ENCODE assay signal across 9 cellular contexts in the genomic region with DNA sequence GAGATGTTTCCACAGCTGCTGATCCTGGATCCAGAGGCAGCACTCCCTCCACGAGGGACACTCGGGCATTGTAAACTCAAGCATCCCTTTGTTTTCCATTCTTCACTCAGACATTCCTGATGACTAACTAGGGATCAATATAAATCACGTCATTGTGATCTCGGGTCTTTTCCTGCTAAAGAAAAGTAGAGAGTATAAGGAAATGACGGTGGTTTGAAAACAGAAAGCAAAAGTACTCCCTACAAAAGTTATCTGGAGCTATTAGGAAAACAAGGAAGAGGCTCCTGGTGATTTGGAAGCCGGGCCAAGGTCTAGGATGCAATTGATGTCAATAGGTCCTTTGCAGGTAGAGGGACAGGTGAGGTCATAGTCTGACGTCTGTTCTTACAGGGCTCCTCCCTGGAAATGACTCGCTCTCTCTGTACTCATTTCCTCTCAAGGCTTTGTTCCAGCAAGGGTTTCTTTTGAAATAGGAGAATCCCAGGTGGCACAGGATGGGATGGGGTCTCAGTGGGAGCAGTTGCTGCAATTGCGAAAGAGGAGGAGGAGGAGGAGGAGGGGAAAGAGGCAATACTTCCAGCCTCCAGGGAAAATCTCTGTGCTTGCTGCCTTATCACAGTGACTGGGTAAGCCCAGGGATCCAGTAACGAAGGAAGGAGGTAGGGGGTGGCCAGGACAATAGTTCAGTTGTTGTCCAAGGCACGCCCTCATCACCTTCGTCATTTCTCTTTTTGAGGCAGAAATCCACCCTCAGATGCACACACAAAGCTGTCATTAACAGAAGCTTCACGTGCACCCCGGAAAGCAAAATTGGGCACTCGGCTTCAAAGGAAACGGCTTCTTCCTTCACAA.
A peak's percentile ranks its signal among the peaks of the same experiment; 100 is the strongest.
DNase-seq lines count a peak whose midpoint lies in the region; ATAC-seq, FAIRE-seq and TF ChIP-seq lines count a peak whose summit lies in the region.
"Had no signal": no experiment of that assay in that cellular context is flagged by ENCODE, and none has a peak within 500 bp of the region (broad histone marks: within the 10 kb centered on the region; RNA-seq: fewer than 3 reads in every experiment).

No MANE protein-coding gene starts in this region.

- H3K4me1 ChIP-seq in fibroblast of lung (ENCODE audit: control insufficient read depth, extremely low read depth, insufficient read depth, low read length) = peaks cover 2% of the 10 kb centered on the region
- H3K4me1 ChIP-seq: SJCRH30 had no signal

- no peaks in the 10 kb centered on the region for H3K27me3 ChIP-seq in fibroblast of lung (ENCODE audit: control insufficient read depth, insufficient read depth, low read length)
- H3K27me3 ChIP-seq: SJCRH30 had no signal

- CTCF ChIA-PET in Calu3 (lab: Charles Lee) = interaction anchor here (0.9 to 2.7 kb wide), 4 partner anchors 10 to 247 kb away, joined by 3 to 16 read pairs (median 5); no protein-coding TSS in a partner anchor

- BruUV-seq in Calu3 (replicated peaks; lab: Mats Ljungman, UMichigan) = no TSS peak

- H3K36me3 Mint-ChIP-seq in Calu3 (ENCODE audit: insufficient read depth, unreplicated experiment) = peaks cover 25% of the 10 kb centered on the region
- H3K36me3 Mint-ChIP-seq in T-helper 2 cell treated with Interferon-gamma antibody and Interleukin-4, amounts not matched to agents 5 μg/mL and 100 μg/mL, for 36 hours (ENCODE audit: low read depth) = no peaks in the 10 kb centered on the region

- no peaks in the 10 kb centered on the region for H3K79me2 ChIP-seq in fibroblast of lung (ENCODE audit: control insufficient read depth, insufficient read depth, low read length)

- H3K4me3 ChIP-seq in fibroblast of lung (replicated peaks in 1 of 4; ENCODE audit: control extremely low read depth in 1 of 4, insufficient read depth in 1 of 4, low read depth in 3 of 4, low read length in 4 of 4) = peak overlapping the region; percentile 19 to 65 (median 49)
- H3K4me3 ChIP-seq: SJCRH30 had no signal

- H3K27ac ChIP-seq in fibroblast of lung (ENCODE audit: insufficient read depth, low read length) = no peak overlapping the region
- H3K27ac ChIP-seq: SJCRH30 had no signal

- H2AFZ ChIP-seq in fibroblast of lung (ENCODE audit: low read length) = peak overlapping the region; percentile 78

- no peak for TF ChIP-seq CTCF in Calu3 (IDR thresholded peaks at IDR 0.05; ENCODE audit: unreplicated experiment)
- TF ChIP-seq CTCF in fibroblast of lung (conservative IDR thresholded peaks at IDR 0.05 in 1 of 2, IDR thresholded peaks at IDR 0.05 in 1 of 2; ENCODE audit: low read depth in 1 of 2, low read length in 2 of 2) = no peak

- H3K4me2 ChIP-seq in fibroblast of lung (ENCODE audit: extremely low read depth, insufficient read depth, low read length) = peak overlapping the region; percentile 69

- H3K27me3 Mint-ChIP-seq in Calu3 (ENCODE audit: unreplicated experiment) = no peaks in the 10 kb centered on the region
- H3K27me3 Mint-ChIP-seq in T-helper 2 cell treated with Interferon-gamma antibody and Interleukin-4, amounts not matched to agents 5 μg/mL and 100 μg/mL, for 36 hours (ENCODE audit: low read depth) = peaks cover 29% of the 10 kb centered on the region

- no peaks in the 10 kb centered on the region for H3K9me3 ChIP-seq in fibroblast of lung (ENCODE audit: control insufficient read depth, insufficient read depth, low read depth, low read length)
- H3K9me3 ChIP-seq: SJCRH30 had no signal

- no peaks in the 10 kb centered on the region for H3K9me3 Mint-ChIP-seq in Calu3 (ENCODE audit: low read depth, unreplicated experiment)
- H3K9me3 Mint-ChIP-seq in T-helper 2 cell treated with Interferon-gamma antibody and Interleukin-4, amounts not matched to agents 5 μg/mL and 100 μg/mL, for 36 hours = no peaks in the 10 kb centered on the region

- no peak for FAIRE-seq in HTR-8/SVneo (lab: Jason Lieb, UNC)

- peak overlapping the region; percentile 99 for H3K27ac Mint-ChIP-seq in Calu3 (ENCODE audit: unreplicated experiment)
- peak overlapping the region; percentile 97 for H3K27ac Mint-ChIP-seq in T-helper 2 cell treated with Interferon-gamma antibody and Interleukin-4, amounts not matched to agents 5 μg/mL and 100 μg/mL, for 36 hours

- ATAC-seq in HG03460 (IDR thresholded peaks at IDR 0.05; ENCODE audit: unreplicated experiment) (no peak), GM19324 (IDR thresholded peaks at IDR 0.05; ENCODE audit: low FRiP score, unreplicated experiment) (no peak)

- peaks cover 34% of the 10 kb centered on the region for H3K4me1 Mint-ChIP-seq in Calu3 (ENCODE audit: low read depth, unreplicated experiment)
- peaks cover 30% of the 10 kb centered on the region for H3K4me1 Mint-ChIP-seq in T-helper 2 cell treated with Interferon-gamma antibody and Interleukin-4, amounts not matched to agents 5 μg/mL and 100 μg/mL, for 36 hours (ENCODE audit: low read depth)

- intact Hi-C loops in Calu3 (cut with micrococcal nuclease; ENCODE audit: unreplicated experiment) = loop anchor here (10.0 kb wide), 2 partner anchors 333 to 423 kb away; no protein-coding TSS in a partner anchor

- H3K36me3 ChIP-seq in fibroblast of lung (ENCODE audit: control insufficient read depth, insufficient read depth, low read length) = no peaks in the 10 kb centered on the region
- H3K36me3 ChIP-seq: SJCRH30 had no signal

- DNase-seq in Calu3 (peak; percentile 78), HTR-8/SVneo (ENCODE audit: insufficient read length, low spot score) (peak; percentile 70), fibroblast of lung (ENCODE audit: low read depth in 2 of 2) (peak; percentile 68 to 74), non-pigmented ciliary epithelial cell (ENCODE audit: low read depth) (peak; percentile 30), NCI-H446 (lab: John Stamatoyannopoulos, UW) (no peak)
- DNase-seq in T-helper 2 cell treated with Interferon-gamma antibody and Interleukin-4, amounts not matched to agents 5 μg/mL and 100 μg/mL, for 36 hours (ENCODE audit: low spot score) = no peak

- H3K9ac ChIP-seq in fibroblast of lung (ENCODE audit: insufficient read depth, low read length) = no peak overlapping the region

- H3K4me3 Mint-ChIP-seq in Calu3 (ENCODE audit: low read depth, unreplicated experiment) = peak overlapping the region; percentile 63
- peak overlapping the region; percentile 87 for H3K4me3 Mint-ChIP-seq in T-helper 2 cell treated with Interferon-gamma antibody and Interleukin-4, amounts not matched to agents 5 μg/mL and 100 μg/mL, for 36 hours

- no peaks in the 10 kb centered on the region for H4K20me1 ChIP-seq in fibroblast of lung (ENCODE audit: control insufficient read depth, extremely low read depth, insufficient read depth, low read length)

Comparison
In these comparisons a context has a peak if more than half of its experiments do, and no peak if none do; other contexts are left out.
1. DNase-seq: peak in Calu3 (single experiment), HTR-8/SVneo (single experiment), fibroblast of lung (2 of 2) and non-pigmented ciliary epithelial cell (single experiment); none in T-helper 2 cell treated with Interferon-gamma antibody and Interleukin-4, amounts not matched to agents 5 μg/mL and 100 μg/mL, for 36 hours (single experiment) and NCI-H446 (0 of 2).